ENCODE assay signal across 23 cellular contexts in the genomic region with DNA sequence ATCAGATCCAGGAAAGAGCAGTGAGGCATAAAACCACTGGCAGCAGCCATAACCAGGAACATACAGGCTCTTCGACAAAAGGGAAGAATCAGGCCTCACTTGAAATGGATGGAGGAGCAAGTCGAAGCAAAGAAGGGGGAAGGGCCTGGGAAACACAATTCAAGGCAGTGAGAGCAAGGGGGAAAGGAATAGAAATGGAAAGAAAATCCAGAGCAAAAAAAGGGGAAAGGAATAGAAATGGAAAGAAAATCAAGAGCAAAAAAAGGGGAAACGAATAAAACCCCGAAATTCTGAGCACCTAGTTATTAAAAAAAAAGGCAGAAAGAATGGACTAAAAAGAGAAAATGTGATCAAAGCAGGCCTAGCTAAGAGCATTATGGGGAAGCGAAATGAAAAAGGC.
"Had no signal": no experiment of that assay in that cellular context is flagged by ENCODE, and none has a peak within 500 bp of the region (broad histone marks: within the 10 kb centered on the region; RNA-seq: fewer than 3 reads in every experiment).

No MANE protein-coding gene starts in this region.

- FAIRE-seq: endometrium, kidney had no signal

- H3K36me3 ChIP-seq: esophagus squamous epithelium, gastroesophageal sphincter, left ventricle myocardium inferior, lower lobe of right lung, neutrophil, right atrium auricular region, sigmoid colon, tibial nerve, upper lobe of right lung, vagina had no signal

- DNase-seq: effector memory CD4-positive, alpha-beta T cell; esophagus squamous epithelium; foreskin fibroblast; glutamatergic neuron; kidney; left cardiac atrium; left ventricle myocardium inferior; lower lobe of right lung; sigmoid colon; stimulated activated CD4-positive, alpha-beta T cell treated with anti-CD3 and anti-CD28 coated beads, Interleukin-2, amount 100 ng/mL, for 24 hours; stimulated activated CD4-positive, alpha-beta T cell treated with anti-CD3 and anti-CD28 coated beads, Interleukin-4, amount 100 ng/mL, for 4 hours; stimulated activated naive B cell treated with anti-CD40 and anti-IgM and Interleukin-4, amounts not matched to agents 10 μg/mL and 1 μg/mL and 100 μg/mL, for 72 hours; stimulated activated naive CD8-positive, alpha-beta T cell treated with anti-CD3 and anti-CD28 coated beads, Interleukin-15, amount 100 ng/mL, for 72 hours; testis; upper lobe of right lung had no signal

- ATAC-seq: gastroesophageal sphincter; left cardiac atrium; lower lobe of right lung; stimulated activated naive B cell treated with anti-CD40 and anti-IgM and Interleukin-4, amounts not matched to agents 10 μg/mL and 1 μg/mL and 100 μg/mL, for 72 hours; stimulated activated naive CD8-positive, alpha-beta T cell treated with anti-CD3 and anti-CD28 coated beads, Interleukin-15, amount 100 ng/mL, for 72 hours; upper lobe of right lung had no signal

- H3K27ac ChIP-seq: epithelial cell of prostate, esophagus squamous epithelium, gastroesophageal sphincter, left ventricle myocardium inferior, lower lobe of right lung, neutrophil, right atrium auricular region, sigmoid colon, skin epidermis, testis, tibial nerve, upper lobe of right lung, vagina had no signal

- H3K4me3 ChIP-seq: esophagus squamous epithelium, gastroesophageal sphincter, left ventricle myocardium inferior, lower lobe of right lung, right atrium auricular region, sigmoid colon, skin epidermis, testis, tibial nerve, upper lobe of right lung, vagina had no signal

- H3K4me1 ChIP-seq: esophagus squamous epithelium, gastroesophageal sphincter, left ventricle myocardium inferior, lower lobe of right lung, right atrium auricular region, sigmoid colon, upper lobe of right lung, vagina had no signal

- H3K27me3 ChIP-seq: esophagus squamous epithelium, gastroesophageal sphincter, neutrophil, right atrium auricular region, sigmoid colon, testis, tibial nerve, upper lobe of right lung, vagina had no signal

- H3K9me3 ChIP-seq: esophagus squamous epithelium, lower lobe of right lung, neutrophil, testis, upper lobe of right lung, vagina had no signal
